ENCODE assay signal across 10 cellular contexts in genomic region chr13:94967183-94968039, GRCh38.
DNase-seq lines count a peak whose midpoint lies in the region; ATAC-seq and TF ChIP-seq lines count a peak whose summit lies in the region.
"Had no signal": no experiment of that assay in that cellular context is flagged by ENCODE, and none has a peak within 500 bp of the region (broad histone marks: within the 10 kb centered on the region; RNA-seq: fewer than 3 reads in every experiment).

No MANE protein-coding gene starts in this region.

- peak overlapping the region in 3 of 5 experiments; percentile 64 to 87 (median 76) for H3K27ac Mint-ChIP-seq in brain
- H3K27ac Mint-ChIP-seq: CD4-positive, CD25-positive, alpha-beta regulatory T cell; T-helper 1 cell treated with Interleukin-12 subunit alpha and Interleukin-12 subunit beta and Interleukin-4 antibody, amounts not matched to agents 30 μg/mL and 1 μg/mL, for 36 hours had no signal

- H3K36me3 Mint-ChIP-seq in brain, result no peaks in the 10 kb centered on the region
- H3K36me3 Mint-ChIP-seq: CD4-positive, CD25-positive, alpha-beta regulatory T cell had no signal

- H3K9me3 ChIP-seq in HUES6 (ENCODE audit: control insufficient read depth, insufficient read depth, low read depth, low read length) (no peaks in the 10 kb centered on the region), lung (ENCODE audit: control insufficient read depth in 2 of 2, insufficient read depth in 1 of 2, low read length in 1 of 2) (peaks cover 0 to 2% of the 10 kb centered on the region in 2 donors), suprapubic skin (no peaks in the 10 kb centered on the region)

- peak; percentile 27 for ATAC-seq in lung (ENCODE audit: insufficient read depth, low FRiP score)

- H3K36me3 ChIP-seq in HUES6 (ENCODE audit: control insufficient read depth, insufficient read depth, low read length) (no peaks in the 10 kb centered on the region), lung (ENCODE audit: control insufficient read depth in 2 of 2, insufficient read depth in 2 of 2, low read length in 2 of 2) (no peaks in the 10 kb centered on the region), suprapubic skin (no peaks in the 10 kb centered on the region)

- no peak for TF ChIP-seq POLR2A in suprapubic skin (IDR thresholded peaks at IDR 0.05)

- TF ChIP-seq CTCF in brain (conservative IDR thresholded peaks at IDR 0.05), result no peak
- TF ChIP-seq CTCF in lung (IDR thresholded peaks at IDR 0.05; ENCODE audit: control extremely low read depth, extremely low read depth), result no peak
- no peak for TF ChIP-seq CTCF in suprapubic skin (IDR thresholded peaks at IDR 0.05)

- WGBS in lung, 2 donors, result 4% methylated on average over 41 to 61 of the region's 61 CpGs
- WGBS in suprapubic skin, result 14% methylated on average over 11 of the region's 61 CpGs

- TF ChIP-seq EP300 in suprapubic skin (IDR thresholded peaks at IDR 0.05), result no peak

- DNase-seq in NCI-H2227 treated with DMSO at 0.1 percent for 48 hours (lab: John Stamatoyannopoulos, UW) (peak; percentile 10), NCI-H2227 (lab: John Stamatoyannopoulos, UW; ENCODE audit: unreplicated experiment) (no peak), lung (ENCODE audit: low spot score) (no peak), suprapubic skin (ENCODE audit: low spot score in 2 of 2) (no peak), NCI-H446 (lab: John Stamatoyannopoulos, UW) (no peak), AML-193 (lab: John Stamatoyannopoulos, UW) (no peak)

- H3K9ac ChIP-seq in HUES6 (ENCODE audit: low read length), result peak overlapping the region; percentile 54

- H3K4me3 ChIP-seq in HUES6 (ENCODE audit: low read depth, low read length) (peak overlapping the region; percentile 80), lung (no peak overlapping the region), suprapubic skin (peak overlapping the region; percentile 57)

- H3K4me1 ChIP-seq in HUES6 (ENCODE audit: control insufficient read depth, insufficient read depth, low read length) (peaks cover 13% of the 10 kb centered on the region; the same call in 1 of the 2 replicates), lung (ENCODE audit: control insufficient read depth in 2 of 2, insufficient read depth in 2 of 2, low read length in 2 of 2) (peaks cover 0 to 6% of the 10 kb centered on the region in 2 donors), suprapubic skin (peaks cover 20% of the 10 kb centered on the region)

- H3K27ac ChIP-seq in HUES6 (ENCODE audit: low read depth, low read length) (no peak overlapping the region), lung (ENCODE audit: low read depth in 1 of 2, low read length in 1 of 2) (no peak overlapping the region), suprapubic skin (no peak overlapping the region)

- H3K27me3 ChIP-seq in HUES6 (ENCODE audit: control insufficient read depth, insufficient read depth, low read length) (peaks cover 42% of the 10 kb centered on the region), lung (ENCODE audit: control insufficient read depth, insufficient read depth) (peaks cover 9% of the 10 kb centered on the region), suprapubic skin (peaks cover 63% of the 10 kb centered on the region)

- H3K9me3 Mint-ChIP-seq in brain, result peaks cover 0 to 10% (median 5%) of the 10 kb centered on the region in 5 experiments
- H3K9me3 Mint-ChIP-seq: T-helper 1 cell treated with Interleukin-12 subunit alpha and Interleukin-12 subunit beta and Interleukin-4 antibody, amounts not matched to agents 30 μg/mL and 1 μg/mL, for 36 hours had no signal

- peaks cover 44% of the 10 kb centered on the region for H3K4me1 Mint-ChIP-seq in brain

- peaks cover 48% of the 10 kb centered on the region for H3K27me3 Mint-ChIP-seq in brain

- H3K4me3 Mint-ChIP-seq in brain, result peak overlapping the region; percentile 83 to 90 (median 87)
- H3K4me3 Mint-ChIP-seq: T-helper 1 cell treated with Interleukin-12 subunit alpha and Interleukin-12 subunit beta and Interleukin-4 antibody, amounts not matched to agents 30 μg/mL and 1 μg/mL, for 36 hours had no signal
